In genomic region chr12:2395352-2395977, GRCh38 we compare ENCODE assay signal across 8 cellular contexts.
DNase-seq lines count a peak whose midpoint lies in the region; ATAC-seq and TF ChIP-seq lines count a peak whose summit lies in the region.

No MANE protein-coding gene starts in this region.

- no peak for ATAC-seq in GM19455 (IDR thresholded peaks at IDR 0.05; ENCODE audit: unreplicated experiment)

- no peaks in the 10 kb centered on the region for H3K27me3 Mint-ChIP-seq in osteocyte (ENCODE audit: unreplicated experiment)

- H3K4me3 Mint-ChIP-seq in osteocyte (ENCODE audit: unreplicated experiment): no peak overlapping the region

- DNase-seq in NCI-H1417 (lab: John Stamatoyannopoulos, UW) (peak in 2 of 3 experiments; percentile 38), NCI-H1417 treated with DMSO at 0.1 percent for 48 hours (lab: John Stamatoyannopoulos, UW) (no peak), LoVo (ENCODE audit: low spot score) (peak; percentile 55), fibroblast of peridontal ligament (ENCODE audit: extremely low read depth) (peak; percentile 23), osteocyte (ENCODE audit: extremely low spot score, unreplicated experiment) (no peak)
- DNase-seq in activated CD4-positive, alpha-beta T cell treated with anti-CD3 and anti-CD28 coated beads, Interleukin-2, amount 50 U/mL, for 48 hours: peak; percentile 52 to 58
- no peak for DNase-seq in effector CD8-positive, alpha-beta T cell (lab: John Stamatoyannopoulos, UW)

- H3K4me1 Mint-ChIP-seq in osteocyte (ENCODE audit: unreplicated experiment): peaks cover 18% of the 10 kb centered on the region

- peak; percentile 78 for TF ChIP-seq CTCF in osteocyte (IDR thresholded peaks at IDR 0.05)

- peaks cover 13% of the 10 kb centered on the region for H3K36me3 Mint-ChIP-seq in osteocyte (ENCODE audit: unreplicated experiment)

- H3K9me3 Mint-ChIP-seq in osteocyte (ENCODE audit: unreplicated experiment): no peaks in the 10 kb centered on the region

- H3K27ac Mint-ChIP-seq in osteocyte (ENCODE audit: unreplicated experiment): peak overlapping the region; percentile 34

Comparison
In these comparisons a context has a peak if more than half of its experiments do, and no peak if none do; other contexts are left out.
1. DNase-seq: peak in NCI-H1417 (2 of 3), LoVo (single experiment), activated CD4-positive, alpha-beta T cell treated with anti-CD3 and anti-CD28 coated beads, Interleukin-2, amount 50 U/mL, for 48 hours (2 of 2) and fibroblast of peridontal ligament (single experiment); none in NCI-H1417 treated with DMSO at 0.1 percent for 48 hours (single experiment), osteocyte (single experiment) and effector CD8-positive, alpha-beta T cell (single experiment).